ENCODE assay signal across 8 cellular contexts in the genomic region with DNA sequence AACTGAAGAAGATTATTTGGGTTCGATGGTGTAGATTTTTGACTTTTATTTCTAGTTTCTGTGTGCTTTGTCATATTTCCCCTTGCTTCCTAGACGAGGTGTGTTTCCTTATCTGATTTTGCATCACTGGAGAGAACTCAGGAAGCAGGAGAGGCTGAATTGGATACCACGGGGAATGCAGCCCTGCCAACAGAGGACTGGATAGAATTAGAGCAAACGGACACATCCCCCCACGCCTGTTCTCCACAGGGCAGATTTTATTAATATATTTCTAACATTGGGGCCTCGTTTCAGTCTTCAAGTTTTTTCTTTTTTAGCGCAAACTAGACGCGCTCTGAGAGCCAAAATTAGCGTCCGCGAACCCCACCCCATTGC. TPM values are rescaled to one million over a fixed set of nuclear protein-coding genes. Genes with fewer than 3 reads are reported as not detected.
DNase-seq lines count a peak whose midpoint lies in the region; ATAC-seq and TF ChIP-seq lines count a peak whose summit lies in the region.

No MANE protein-coding gene starts in this region.

- no peak for TF ChIP-seq CTCF in BE2C (IDR thresholded peaks at IDR 0.05; ENCODE audit: low read depth, low read length)
- no peak for TF ChIP-seq CTCF in choroid plexus epithelial cell (conservative IDR thresholded peaks at IDR 0.05; ENCODE audit: low read depth, low read length)
- no peak for TF ChIP-seq CTCF in mucosa of descending colon (IDR thresholded peaks at IDR 0.05)

- peak overlapping the region; percentile 94 for H3K27ac ChIP-seq in KOPT-K1 (ENCODE audit: low read depth, low read length, poor library complexity, severe bottlenecking)

- H3K9me3 ChIP-seq in BE2C: no peaks in the 10 kb centered on the region
- H3K9me3 ChIP-seq in KOPT-K1 (ENCODE audit: insufficient read depth, low read length, poor library complexity, severe bottlenecking): no peaks in the 10 kb centered on the region
- H3K9me3 ChIP-seq in mucosa of descending colon: no peaks in the 10 kb centered on the region

- intact Hi-C loops in mucosa of descending colon (cut with DNase I, micrococcal nuclease): loop anchor here in 1 of 2 donors (5.0 kb wide), 1 partner anchor 206 kb away; a partner anchor contains a TSS

- DNase-seq in BE2C: no peak
- DNase-seq in choroid plexus epithelial cell (ENCODE audit: low read depth): no peak
- DNase-seq in mucosa of descending colon: no peak
- DNase-seq in stimulated activated CD4-positive, alpha-beta T cell treated with anti-CD3 and anti-CD28 coated beads, Interleukin-4, amount 100 ng/mL, for 24 hours: no peak
- no peak for DNase-seq in germinal center (ENCODE audit: low spot score)

- H3K4me3 ChIP-seq in BE2C (ENCODE audit: low read depth, low read length) (peak overlapping the region; percentile 76), choroid plexus epithelial cell (ENCODE audit: low read depth, low read length) (peak overlapping the region; percentile 89), mucosa of descending colon (peak overlapping the region; percentile 95)

- no peaks in the 10 kb centered on the region for H3K27me3 ChIP-seq in BE2C

- H3K4me1 ChIP-seq in BE2C: peaks cover 3% of the 10 kb centered on the region; the same call in 1 of the 2 replicates
- H3K4me1 ChIP-seq in mucosa of descending colon (ENCODE audit: low read depth): peaks cover 27% of the 10 kb centered on the region

- ATAC-seq in mucosa of descending colon: no peak
- no peak for ATAC-seq in GM19351 (IDR thresholded peaks at IDR 0.05; ENCODE audit: unreplicated experiment)
- ATAC-seq in GM19035 (IDR thresholded peaks at IDR 0.05; ENCODE audit: unreplicated experiment): no peak

- H3K36me3 ChIP-seq in BE2C: no peaks in the 10 kb centered on the region
- H3K36me3 ChIP-seq in KOPT-K1 (ENCODE audit: insufficient read depth, low read length): no peaks in the 10 kb centered on the region
- H3K36me3 ChIP-seq in mucosa of descending colon (ENCODE audit: low read depth): no peaks in the 10 kb centered on the region

RNA-seq across cellular contexts. Expression of a gene that starts 0.7 kb away (rescaled TPM):
- polyA plus RNA-seq in BE2C (2012; ENCODE audit: insufficient read depth, insufficient read length, low read depth): 103 TPM
- total RNA-seq in mucosa of descending colon: 100 to 1,000 TPM; 240 to 333 (median 273) TPM

RNA-seq across cellular contexts. Expression of a gene that starts 27.4 kb away (rescaled TPM):
- not detected for polyA plus RNA-seq in BE2C (2012; ENCODE audit: insufficient read depth, insufficient read length, low read depth)
- total RNA-seq in mucosa of descending colon: under 1 TPM in 1 of 3 donors, not detected in 2; 0.28 TPM
